In the genomic region with DNA sequence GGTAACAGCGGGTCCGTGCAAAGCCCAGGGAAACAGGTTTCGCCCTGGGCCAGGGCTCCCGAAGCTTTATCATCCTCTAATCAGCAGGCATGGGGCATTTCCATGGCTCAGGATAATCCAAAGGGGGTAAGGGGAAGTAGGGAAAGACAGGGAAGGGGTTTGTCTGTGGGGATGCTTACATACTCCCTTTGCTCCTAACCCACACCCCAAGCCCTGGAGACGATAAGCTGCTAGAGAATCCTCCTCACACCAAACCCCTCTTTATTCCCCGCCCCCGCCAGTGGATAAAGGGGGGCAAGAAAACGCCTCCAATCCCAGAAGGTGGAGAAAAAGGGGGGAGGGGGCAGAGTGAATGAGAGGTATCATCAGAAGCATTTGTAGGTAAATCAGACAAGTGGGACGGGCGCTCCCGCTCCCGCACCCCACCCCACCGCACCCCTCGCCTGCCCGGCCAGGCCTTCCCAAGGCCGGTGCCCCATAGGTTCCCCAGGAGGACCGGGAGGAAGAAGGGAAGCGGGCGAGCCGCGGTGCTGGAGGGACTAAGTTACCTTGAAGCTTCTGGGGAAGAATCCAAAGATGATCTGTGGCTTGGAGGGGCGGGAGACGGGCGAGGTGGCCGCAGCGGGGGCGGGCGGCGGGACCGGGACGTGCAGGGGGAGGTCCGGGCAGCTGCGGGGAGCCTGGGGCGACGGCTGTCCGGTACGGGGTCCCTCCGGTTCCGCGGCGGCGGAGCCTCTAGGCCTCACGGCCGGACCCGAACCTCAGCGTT, we compare ENCODE assay signal across 8 cellular contexts. TPM values are rescaled to one million over a fixed set of nuclear protein-coding genes. Genes with fewer than 3 reads are reported as not detected.
DNase-seq lines count a peak whose midpoint lies in the region; ATAC-seq, FAIRE-seq and TF ChIP-seq lines count a peak whose summit lies in the region.

No MANE protein-coding gene starts in this region.

- H3K4me3 ChIP-seq in heart left ventricle (peak overlapping the region; percentile 83 to 100 (median 94)), prostate gland (peak overlapping the region; percentile 71 to 91)

- WGBS in heart left ventricle, 4 donors = 0 to 1% (median 0%) methylated on average over 18 to 46 of the region's 46 CpGs
- WGBS in prostate gland = 1% methylated on average over 43 of the region's 46 CpGs

- H3K36me3 ChIP-seq in heart left ventricle (peaks cover 0 to 27% (median 22%) of the 10 kb centered on the region in 9 donors), prostate gland (no peaks in the 10 kb centered on the region)

- peak overlapping the region; percentile 96 for H3K4me3 Mint-ChIP-seq in activated naive CD4-positive, alpha-beta T cell treated with anti-CD3 and anti-CD28 coated beads for 36 hours

- H3K4me1 Mint-ChIP-seq in activated naive CD4-positive, alpha-beta T cell treated with anti-CD3 and anti-CD28 coated beads for 36 hours (ENCODE audit: low read depth) = peaks cover 25% of the 10 kb centered on the region

- no peak for FAIRE-seq in D721Med (lab: Jason Lieb, UNC)

- TF ChIP-seq POLR2A in heart left ventricle (IDR thresholded peaks at IDR 0.05) = no peak
- TF ChIP-seq POLR2A in prostate gland (IDR thresholded peaks at IDR 0.05) = no peak

- peak; percentile 36 for DNase-seq in Daoy (ENCODE audit: low read depth)
- peak; percentile 47 for DNase-seq in M059J (ENCODE audit: low read depth)
- DNase-seq in activated naive CD4-positive, alpha-beta T cell treated with anti-CD3 and anti-CD28 coated beads for 36 hours = peak; percentile 13
- DNase-seq in heart left ventricle = peak in 3 of 5 donors; percentile 10 to 68 (median 41)
- peak; percentile 14 for DNase-seq in prostate gland (ENCODE audit: low spot score)
- no peak for DNase-seq in D721Med (ENCODE audit: insufficient read length, low spot score)
- DNase-seq in activated CD4-positive, CD25-positive, alpha-beta regulatory T cell treated with anti-CD3 and anti-CD28 coated beads, Interleukin-2, amount 50 U/mL, for 72 hours = no peak

- intact Hi-C loops in activated naive CD4-positive, alpha-beta T cell treated with anti-CD3 and anti-CD28 coated beads for 36 hours (cut with micrococcal nuclease) = loop anchor here (2.0 to 5.0 kb wide), 5 partner anchors 32 to 796 kb away; a partner anchor contains a TSS
- intact Hi-C loops in heart left ventricle (cut with DNase I) = loop anchor here (2.0 to 10.0 kb wide), 12 partner anchors 50 to 368 kb away; a partner anchor contains a TSS
- intact Hi-C loops in prostate gland (cut with DNase I) = loop anchor here (2.0 to 5.0 kb wide), 3 partner anchors 100 to 184 kb away; a partner anchor contains a TSS

- ATAC-seq in GM21515 (IDR thresholded peaks at IDR 0.05; ENCODE audit: unreplicated experiment) = peak; percentile 17
- peak in 2 of 4 donors; percentile 31 to 49 for ATAC-seq in heart left ventricle

- TF ChIP-seq CTCF in heart left ventricle (IDR thresholded peaks at IDR 0.05) (no peak), prostate gland (IDR thresholded peaks at IDR 0.05) (no peak), D721Med (IDR thresholded peaks at IDR 0.05; ENCODE audit: insufficient read depth, missing control alignments) (no peak)

- H3K27me3 ChIP-seq in heart left ventricle (no peaks in the 10 kb centered on the region), prostate gland (replicated peaks; ENCODE audit: insufficient read depth) (no peaks in the 10 kb centered on the region)

- H3K9me3 ChIP-seq in heart left ventricle = no peaks in the 10 kb centered on the region
- H3K9me3 ChIP-seq in prostate gland = no peaks in the 10 kb centered on the region

- no peaks in the 10 kb centered on the region for H3K9me3 Mint-ChIP-seq in activated naive CD4-positive, alpha-beta T cell treated with anti-CD3 and anti-CD28 coated beads for 36 hours

- peaks cover 0 to 26% (median 21%) of the 10 kb centered on the region in 12 donors for H3K4me1 ChIP-seq in heart left ventricle
- no peaks in the 10 kb centered on the region for H3K4me1 ChIP-seq in prostate gland (replicated peaks)

- H3K27ac Mint-ChIP-seq in activated naive CD4-positive, alpha-beta T cell treated with anti-CD3 and anti-CD28 coated beads for 36 hours = no peak overlapping the region

- H3K27ac ChIP-seq in heart left ventricle (peak overlapping the region; percentile 54 to 96 (median 92)), prostate gland (peak overlapping the region; percentile 85 to 89)

- CTCF ChIA-PET in activated naive CD4-positive, alpha-beta T cell treated with anti-CD3 and anti-CD28 coated beads for 36 hours (lab: Charles Lee) = interaction anchor here (0.8 to 1.3 kb wide), 4 partner anchors 11 to 153 kb away, joined by 3 to 4 read pairs (median 4); no protein-coding TSS in a partner anchor

- H3K36me3 Mint-ChIP-seq in activated naive CD4-positive, alpha-beta T cell treated with anti-CD3 and anti-CD28 coated beads for 36 hours (ENCODE audit: low read depth) = peaks cover 12% of the 10 kb centered on the region

- H3K27me3 Mint-ChIP-seq in activated naive CD4-positive, alpha-beta T cell treated with anti-CD3 and anti-CD28 coated beads for 36 hours (ENCODE audit: low read depth) = no peaks in the 10 kb centered on the region

RNA-seq across cellular contexts. Expression of a gene that starts 0.8 kb away (rescaled TPM):
- total RNA-seq in Daoy (2014; rRNA removed; shearing (Covaris generic)) = 16.5 and 18.1 TPM in 2 replicates
- total RNA-seq in M059J (2014; rRNA removed; shearing (Covaris generic)) = 26.5 and 28.9 TPM in 2 replicates
- total RNA-seq in activated naive CD4-positive, alpha-beta T cell treated with anti-CD3 and anti-CD28 coated beads for 36 hours = 10 to 100 TPM; 30.0 to 32.5 TPM
- 10 to 100 TPM; 16.2 to 44.2 (median 37.6) TPM for total RNA-seq in heart left ventricle
- 10 to 100 TPM in 1 of 2 donors, 1 to 10 TPM in 1; 6.2 to 18.6 TPM for polyA plus RNA-seq in heart left ventricle
- total RNA-seq in prostate gland = 10 to 100 TPM; 23.5 to 30.0 TPM

Comparison
In these comparisons a context has a peak if more than half of its experiments do, and no peak if none do; other contexts are left out.
1. DNase-seq: peak in Daoy (single experiment), M059J (single experiment), activated naive CD4-positive, alpha-beta T cell treated with anti-CD3 and anti-CD28 coated beads for 36 hours (single experiment), heart left ventricle (3 of 5) and prostate gland (single experiment); none in D721Med (single experiment) and activated CD4-positive, CD25-positive, alpha-beta regulatory T cell treated with anti-CD3 and anti-CD28 coated beads, Interleukin-2, amount 50 U/mL, for 72 hours (single experiment).